In the genomic region with DNA sequence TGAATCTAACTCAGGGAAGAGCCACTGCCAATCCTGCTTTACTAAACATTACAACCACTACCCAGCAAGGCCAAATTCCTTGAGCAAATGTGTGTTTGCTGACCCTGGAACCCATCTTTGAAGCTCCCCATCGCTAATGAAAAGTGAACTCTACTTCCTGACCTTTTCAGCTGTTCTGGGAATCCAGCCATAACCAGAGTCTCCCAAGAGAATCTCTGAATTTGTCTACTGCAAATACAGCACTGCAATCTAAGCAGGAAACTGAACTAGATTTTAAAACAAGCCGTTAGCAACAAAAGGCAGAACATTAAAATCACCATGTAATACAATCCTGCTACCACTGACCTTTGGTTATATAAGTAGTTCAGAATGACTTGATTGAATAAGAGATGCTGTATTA, we compare ENCODE assay signal across 1 cellular context.
TF ChIP-seq lines count a peak whose summit lies in the region.

No MANE protein-coding gene starts in this region.

TF ChIP-seq in HepG2, 621 proteins besides CTCF, POLR2A, EP300 and RAD21 (continued from another document):
- TF ChIP-seq ZNF598 (CRISPR knock-in tag; IDR thresholded peaks at IDR 0.05; ENCODE audit: borderline replicate concordance) (no peak), MIXL1 (CRISPR knock-in tag; IDR thresholded peaks at IDR 0.05) (peak; percentile 85), ZNF225 (CRISPR knock-in tag; IDR thresholded peaks at IDR 0.05) (no peak), TOPORS (CRISPR knock-in tag; IDR thresholded peaks at IDR 0.05) (no peak), HMG20B (CRISPR knock-in tag; conservative IDR thresholded peaks at IDR 0.05) (peak; percentile 59; the same call in 1 of the 2 replicates), FOXA3 (CRISPR knock-in tag; IDR thresholded peaks at IDR 0.05) (peak; percentile 32), NFKBIZ (CRISPR knock-in tag; IDR thresholded peaks at IDR 0.05) (no peak), NFATC3 (CRISPR knock-in tag; IDR thresholded peaks at IDR 0.05) (no peak), ZSCAN29 (CRISPR knock-in tag; conservative IDR thresholded peaks at IDR 0.05) (no peak), HNF4G (IDR thresholded peaks at IDR 0.05; ENCODE audit: borderline replicate concordance, low read depth, low read length) (peak; percentile 44; the same call in 1 of the 2 replicates), HNF4G (CRISPR knock-in tag; IDR thresholded peaks at IDR 0.05; ENCODE audit: borderline replicate concordance, low read depth) (no peak), FOXO1 (CRISPR knock-in tag; IDR thresholded peaks at IDR 0.05) (peak; percentile 22; the same call in 1 of the 2 replicates), ZNF282 (IDR thresholded peaks at IDR 0.05; ENCODE audit: partially characterized antibody) (no peak), FOXJ3 (CRISPR knock-in tag; IDR thresholded peaks at IDR 0.05; ENCODE audit: borderline replicate concordance) (peak; percentile 33; the same call in 1 of the 2 replicates), ZNF30 (CRISPR knock-in tag; IDR thresholded peaks at IDR 0.05) (no peak), SIX1 (CRISPR knock-in tag; IDR thresholded peaks at IDR 0.05; ENCODE audit: borderline replicate concordance) (peak; percentile 52; the same call in 1 of the 2 replicates), ZNF749 (CRISPR knock-in tag; IDR thresholded peaks at IDR 0.05; ENCODE audit: borderline replicate concordance) (no peak), ZNF614 (CRISPR knock-in tag; IDR thresholded peaks at IDR 0.05; ENCODE audit: borderline replicate concordance) (peak; percentile 74), RXRB (CRISPR knock-in tag; IDR thresholded peaks at IDR 0.05; ENCODE audit: borderline replicate concordance) (peak; percentile 75; the same call in 1 of the 2 replicates), ZNF580 (CRISPR knock-in tag; IDR thresholded peaks at IDR 0.05; ENCODE audit: borderline replicate concordance, low read depth) (no peak), ARNTL (CRISPR knock-in tag; IDR thresholded peaks at IDR 0.05) (no peak), TOE1 (CRISPR knock-in tag; IDR thresholded peaks at IDR 0.05) (no peak), ARID2 (CRISPR knock-in tag; IDR thresholded peaks at IDR 0.05; ENCODE audit: borderline replicate concordance) (no peak), MNT (IDR thresholded peaks at IDR 0.05) (no peak), PHF20 (CRISPR knock-in tag; IDR thresholded peaks at IDR 0.05) (no peak), AHDC1 (CRISPR knock-in tag; IDR thresholded peaks at IDR 0.05; ENCODE audit: borderline replicate concordance) (peak; percentile 84; the same call in 1 of the 2 replicates), RAD51 (IDR thresholded peaks at IDR 0.05; ENCODE audit: borderline replicate concordance) (no peak), PRPF4 (IDR thresholded peaks at IDR 0.05; ENCODE audit: low read depth, low read length, poor library complexity, severe bottlenecking) (no peak), HNRNPK (IDR thresholded peaks at IDR 0.05; ENCODE audit: low read depth, low read length, poor library complexity, severe bottlenecking) (no peak), AHR (CRISPR knock-in tag; IDR thresholded peaks at IDR 0.05) (no peak), ZGPAT (CRISPR knock-in tag; IDR thresholded peaks at IDR 0.05) (peak; percentile 50; the same call in 1 of the 2 replicates), HNF4A (CRISPR knock-in tag; IDR thresholded peaks at IDR 0.05) (peak; percentile 76), ZNF761 (CRISPR knock-in tag; conservative IDR thresholded peaks at IDR 0.05) (no peak; the same call in 1 of the 2 replicates), ZSCAN9 (CRISPR knock-in tag; IDR thresholded peaks at IDR 0.05; ENCODE audit: borderline replicate concordance) (peak; percentile 44; the same call in 1 of the 2 replicates)
- TF ChIP-seq, protein P1, sequence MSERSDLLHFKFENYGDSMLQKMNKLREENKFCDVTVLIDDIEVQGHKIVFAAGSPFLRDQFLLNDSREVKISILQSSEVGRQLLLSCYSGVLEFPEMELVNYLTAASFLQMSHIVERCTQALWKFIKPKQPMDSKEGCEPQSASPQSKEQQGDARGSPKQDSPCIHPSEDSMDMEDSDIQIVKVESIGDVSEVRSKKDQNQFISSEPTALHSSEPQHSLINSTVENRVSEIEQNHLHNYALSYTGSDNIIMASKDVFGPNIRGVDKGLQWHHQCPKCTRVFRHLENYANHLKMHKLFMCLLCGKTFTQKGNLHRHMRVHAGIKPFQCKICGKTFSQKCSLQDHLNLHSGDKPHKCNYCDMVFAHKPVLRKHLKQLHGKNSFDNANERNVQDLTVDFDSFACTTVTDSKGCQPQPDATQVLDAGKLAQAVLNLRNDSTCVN (CRISPR knock-in tag; IDR thresholded peaks at IDR 0.05; ENCODE audit: borderline replicate concordance): no peak
- TF ChIP-seq, protein P2, sequence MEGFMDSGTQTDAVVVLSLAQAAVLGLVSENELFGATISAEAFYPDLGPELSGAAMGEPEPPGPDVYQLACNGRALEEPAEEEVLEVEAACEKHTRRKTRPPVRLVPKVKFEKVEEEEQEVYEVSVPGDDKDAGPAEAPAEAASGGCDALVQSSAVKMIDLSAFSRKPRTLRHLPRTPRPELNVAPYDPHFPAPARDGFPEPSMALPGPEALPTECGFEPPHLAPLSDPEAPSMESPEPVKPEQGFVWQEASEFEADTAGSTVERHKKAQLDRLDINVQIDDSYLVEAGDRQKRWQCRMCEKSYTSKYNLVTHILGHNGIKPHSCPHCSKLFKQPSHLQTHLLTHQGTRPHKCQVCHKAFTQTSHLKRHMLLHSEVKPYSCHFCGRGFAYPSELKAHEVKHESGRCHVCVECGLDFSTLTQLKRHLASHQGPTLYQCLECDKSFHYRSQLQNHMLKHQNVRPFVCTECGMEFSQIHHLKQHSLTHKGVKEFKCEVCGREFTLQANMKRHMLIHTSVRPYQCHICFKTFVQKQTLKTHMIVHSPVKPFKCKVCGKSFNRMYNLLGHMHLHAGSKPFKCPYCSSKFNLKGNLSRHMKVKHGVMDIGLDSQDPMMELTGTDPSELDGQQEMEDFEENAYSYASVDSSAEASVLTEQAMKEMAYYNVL (CRISPR knock-in tag; IDR thresholded peaks at IDR 0.05; ENCODE audit: borderline replicate concordance): peak; percentile 43; the same call in 1 of the 2 replicates
- TF ChIP-seq, protein P3, sequence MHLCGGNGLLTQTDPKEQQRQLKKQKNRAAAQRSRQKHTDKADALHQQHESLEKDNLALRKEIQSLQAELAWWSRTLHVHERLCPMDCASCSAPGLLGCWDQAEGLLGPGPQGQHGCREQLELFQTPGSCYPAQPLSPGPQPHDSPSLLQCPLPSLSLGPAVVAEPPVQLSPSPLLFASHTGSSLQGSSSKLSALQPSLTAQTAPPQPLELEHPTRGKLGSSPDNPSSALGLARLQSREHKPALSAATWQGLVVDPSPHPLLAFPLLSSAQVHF (CRISPR knock-in tag; IDR thresholded peaks at IDR 0.05): no peak
